ENCODE assay signal across 1 cellular context in the genomic region with DNA sequence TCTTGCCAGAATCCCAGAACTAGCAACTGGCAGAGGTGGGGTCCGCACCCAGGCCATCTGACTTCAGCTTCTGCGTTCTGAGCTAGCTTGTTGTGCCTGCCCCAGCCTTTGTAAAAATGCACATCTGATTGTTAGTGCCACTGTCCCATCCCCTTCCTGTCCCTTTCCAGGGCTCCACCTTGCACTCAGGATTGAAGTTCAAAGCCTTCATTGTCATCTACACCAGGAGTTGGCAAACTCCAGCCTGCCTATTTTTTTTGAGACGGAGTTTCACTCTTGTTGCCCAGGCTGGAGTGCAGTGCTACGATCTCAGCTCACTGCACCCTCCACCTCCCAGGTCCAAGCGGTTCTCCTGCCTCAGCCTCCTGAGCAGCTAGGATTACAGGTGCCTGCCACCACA.
TF ChIP-seq lines count a peak whose summit lies in the region.

No MANE protein-coding gene starts in this region.

TF ChIP-seq in HepG2, 621 proteins besides CTCF, POLR2A, EP300 and RAD21 (continues in another document):
- TF ChIP-seq ZBTB7A (CRISPR knock-in tag; IDR thresholded peaks at IDR 0.05) (no peak), TBX3 (IDR thresholded peaks at IDR 0.05; ENCODE audit: borderline replicate concordance) (no peak), SRSF1 (optimal IDR thresholded peaks at IDR 0.05; ENCODE audit: low read depth, low read length) (no peak), SIN3A (IDR thresholded peaks at IDR 0.05; ENCODE audit: borderline replicate concordance, low read depth, low read length) (no peak), RARA (CRISPR knock-in tag; IDR thresholded peaks at IDR 0.05) (peak; percentile 53; the same call in 1 of the 2 replicates), ZNF747 (CRISPR knock-in tag; IDR thresholded peaks at IDR 0.05; ENCODE audit: borderline replicate concordance) (no peak), NR0B2 (CRISPR knock-in tag; IDR thresholded peaks at IDR 0.05) (no peak), ETV5 (CRISPR knock-in tag; IDR thresholded peaks at IDR 0.05; ENCODE audit: borderline replicate concordance) (peak; percentile 31; the same call in 1 of the 2 replicates), ZNF362 (CRISPR knock-in tag; IDR thresholded peaks at IDR 0.05; ENCODE audit: borderline replicate concordance) (peak; percentile 29; the same call in 1 of the 2 replicates), ELF3 (CRISPR knock-in tag; IDR thresholded peaks at IDR 0.05) (no peak), AKNA (CRISPR knock-in tag; IDR thresholded peaks at IDR 0.05; ENCODE audit: borderline replicate concordance) (no peak), ZNF12 (CRISPR knock-in tag; IDR thresholded peaks at IDR 0.05) (no peak), ZNF737 (CRISPR knock-in tag; IDR thresholded peaks at IDR 0.05; ENCODE audit: borderline replicate concordance) (no peak), SAP130 (CRISPR knock-in tag; IDR thresholded peaks at IDR 0.05; ENCODE audit: low read depth) (peak; percentile 42), ZBTB38 (CRISPR knock-in tag; IDR thresholded peaks at IDR 0.05) (0 out of 2 replicates have a peak, but pooled peaks have one; percentile 29), PTBP1 (IDR thresholded peaks at IDR 0.05; ENCODE audit: low read depth, low read length, poor library complexity, severe bottlenecking) (no peak), PCBP1 (IDR thresholded peaks at IDR 0.05; ENCODE audit: borderline replicate concordance, low read depth, low read length) (no peak), USF2 (IDR thresholded peaks at IDR 0.05; ENCODE audit: low read depth, low read length) (no peak), USF2 (CRISPR knock-in tag; IDR thresholded peaks at IDR 0.05; ENCODE audit: borderline replicate concordance) (no peak), SALL1 (CRISPR knock-in tag; IDR thresholded peaks at IDR 0.05) (0 out of 2 replicates have a peak, but pooled peaks have one; percentile 11), SOX5 (CRISPR knock-in tag; IDR thresholded peaks at IDR 0.05; ENCODE audit: borderline replicate concordance) (peak; percentile 40; the same call in 1 of the 2 replicates), SOX13 (IDR thresholded peaks at IDR 0.05) (no peak), SOX13 (CRISPR knock-in tag; conservative IDR thresholded peaks at IDR 0.05 in 1 of 2, IDR thresholded peaks at IDR 0.05 in 1 of 2) (peak in 1 of 2 experiments; percentile 25; a peak in 1 of 4 replicates), MTERF4 (CRISPR knock-in tag; IDR thresholded peaks at IDR 0.05) (no peak), RXRA (CRISPR knock-in tag; IDR thresholded peaks at IDR 0.05) (0 out of 2 replicates have a peak, but pooled peaks have one; percentile 16), SUZ12 (IDR thresholded peaks at IDR 0.05; ENCODE audit: low read depth, low read length) (no peak), DPF2 (CRISPR knock-in tag; IDR thresholded peaks at IDR 0.05; ENCODE audit: borderline replicate concordance, low read depth) (no peak), ZNF703 (CRISPR knock-in tag; IDR thresholded peaks at IDR 0.05; ENCODE audit: borderline replicate concordance) (no peak), ZNF143 (CRISPR knock-in tag; IDR thresholded peaks at IDR 0.05) (no peak), TCF7 (IDR thresholded peaks at IDR 0.05; ENCODE audit: low read depth) (no peak)
- TF ChIP-seq, protein P1, sequence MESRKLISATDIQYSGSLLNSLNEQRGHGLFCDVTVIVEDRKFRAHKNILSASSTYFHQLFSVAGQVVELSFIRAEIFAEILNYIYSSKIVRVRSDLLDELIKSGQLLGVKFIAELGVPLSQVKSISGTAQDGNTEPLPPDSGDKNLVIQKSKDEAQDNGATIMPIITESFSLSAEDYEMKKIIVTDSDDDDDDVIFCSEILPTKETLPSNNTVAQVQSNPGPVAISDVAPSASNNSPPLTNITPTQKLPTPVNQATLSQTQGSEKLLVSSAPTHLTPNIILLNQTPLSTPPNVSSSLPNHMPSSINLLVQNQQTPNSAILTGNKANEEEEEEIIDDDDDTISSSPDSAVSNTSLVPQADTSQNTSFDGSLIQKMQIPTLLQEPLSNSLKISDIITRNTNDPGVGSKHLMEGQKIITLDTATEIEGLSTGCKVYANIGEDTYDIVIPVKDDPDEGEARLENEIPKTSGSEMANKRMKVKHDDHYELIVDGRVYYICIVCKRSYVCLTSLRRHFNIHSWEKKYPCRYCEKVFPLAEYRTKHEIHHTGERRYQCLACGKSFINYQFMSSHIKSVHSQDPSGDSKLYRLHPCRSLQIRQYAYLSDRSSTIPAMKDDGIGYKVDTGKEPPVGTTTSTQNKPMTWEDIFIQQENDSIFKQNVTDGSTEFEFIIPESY (CRISPR knock-in tag; IDR thresholded peaks at IDR 0.05) = no peak
- TF ChIP-seq, protein P2, sequence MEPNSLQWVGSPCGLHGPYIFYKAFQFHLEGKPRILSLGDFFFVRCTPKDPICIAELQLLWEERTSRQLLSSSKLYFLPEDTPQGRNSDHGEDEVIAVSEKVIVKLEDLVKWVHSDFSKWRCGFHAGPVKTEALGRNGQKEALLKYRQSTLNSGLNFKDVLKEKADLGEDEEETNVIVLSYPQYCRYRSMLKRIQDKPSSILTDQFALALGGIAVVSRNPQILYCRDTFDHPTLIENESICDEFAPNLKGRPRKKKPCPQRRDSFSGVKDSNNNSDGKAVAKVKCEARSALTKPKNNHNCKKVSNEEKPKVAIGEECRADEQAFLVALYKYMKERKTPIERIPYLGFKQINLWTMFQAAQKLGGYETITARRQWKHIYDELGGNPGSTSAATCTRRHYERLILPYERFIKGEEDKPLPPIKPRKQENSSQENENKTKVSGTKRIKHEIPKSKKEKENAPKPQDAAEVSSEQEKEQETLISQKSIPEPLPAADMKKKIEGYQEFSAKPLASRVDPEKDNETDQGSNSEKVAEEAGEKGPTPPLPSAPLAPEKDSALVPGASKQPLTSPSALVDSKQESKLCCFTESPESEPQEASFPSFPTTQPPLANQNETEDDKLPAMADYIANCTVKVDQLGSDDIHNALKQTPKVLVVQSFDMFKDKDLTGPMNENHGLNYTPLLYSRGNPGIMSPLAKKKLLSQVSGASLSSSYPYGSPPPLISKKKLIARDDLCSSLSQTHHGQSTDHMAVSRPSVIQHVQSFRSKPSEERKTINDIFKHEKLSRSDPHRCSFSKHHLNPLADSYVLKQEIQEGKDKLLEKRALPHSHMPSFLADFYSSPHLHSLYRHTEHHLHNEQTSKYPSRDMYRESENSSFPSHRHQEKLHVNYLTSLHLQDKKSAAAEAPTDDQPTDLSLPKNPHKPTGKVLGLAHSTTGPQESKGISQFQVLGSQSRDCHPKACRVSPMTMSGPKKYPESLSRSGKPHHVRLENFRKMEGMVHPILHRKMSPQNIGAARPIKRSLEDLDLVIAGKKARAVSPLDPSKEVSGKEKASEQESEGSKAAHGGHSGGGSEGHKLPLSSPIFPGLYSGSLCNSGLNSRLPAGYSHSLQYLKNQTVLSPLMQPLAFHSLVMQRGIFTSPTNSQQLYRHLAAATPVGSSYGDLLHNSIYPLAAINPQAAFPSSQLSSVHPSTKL (CRISPR knock-in tag; IDR thresholded peaks at IDR 0.05) = no peak
- TF ChIP-seq, protein P3, sequence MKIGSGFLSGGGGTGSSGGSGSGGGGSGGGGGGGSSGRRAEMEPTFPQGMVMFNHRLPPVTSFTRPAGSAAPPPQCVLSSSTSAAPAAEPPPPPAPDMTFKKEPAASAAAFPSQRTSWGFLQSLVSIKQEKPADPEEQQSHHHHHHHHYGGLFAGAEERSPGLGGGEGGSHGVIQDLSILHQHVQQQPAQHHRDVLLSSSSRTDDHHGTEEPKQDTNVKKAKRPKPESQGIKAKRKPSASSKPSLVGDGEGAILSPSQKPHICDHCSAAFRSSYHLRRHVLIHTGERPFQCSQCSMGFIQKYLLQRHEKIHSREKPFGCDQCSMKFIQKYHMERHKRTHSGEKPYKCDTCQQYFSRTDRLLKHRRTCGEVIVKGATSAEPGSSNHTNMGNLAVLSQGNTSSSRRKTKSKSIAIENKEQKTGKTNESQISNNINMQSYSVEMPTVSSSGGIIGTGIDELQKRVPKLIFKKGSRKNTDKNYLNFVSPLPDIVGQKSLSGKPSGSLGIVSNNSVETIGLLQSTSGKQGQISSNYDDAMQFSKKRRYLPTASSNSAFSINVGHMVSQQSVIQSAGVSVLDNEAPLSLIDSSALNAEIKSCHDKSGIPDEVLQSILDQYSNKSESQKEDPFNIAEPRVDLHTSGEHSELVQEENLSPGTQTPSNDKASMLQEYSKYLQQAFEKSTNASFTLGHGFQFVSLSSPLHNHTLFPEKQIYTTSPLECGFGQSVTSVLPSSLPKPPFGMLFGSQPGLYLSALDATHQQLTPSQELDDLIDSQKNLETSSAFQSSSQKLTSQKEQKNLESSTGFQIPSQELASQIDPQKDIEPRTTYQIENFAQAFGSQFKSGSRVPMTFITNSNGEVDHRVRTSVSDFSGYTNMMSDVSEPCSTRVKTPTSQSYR (CRISPR knock-in tag; IDR thresholded peaks at IDR 0.05; ENCODE audit: borderline replicate concordance) = no peak
- TF ChIP-seq, protein P4, sequence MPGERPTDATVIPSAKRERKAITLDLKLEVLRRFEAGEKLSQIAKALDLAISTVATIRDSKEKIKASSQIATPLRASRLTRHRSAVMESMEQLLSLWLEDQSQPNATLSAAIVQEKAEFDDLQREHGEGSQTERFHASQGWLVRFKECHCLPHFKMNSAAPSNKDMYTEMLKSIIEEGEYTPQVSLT (CRISPR knock-in tag; IDR thresholded peaks at IDR 0.05; ENCODE audit: borderline replicate concordance, low read depth) = no peak
